In the genomic region with DNA sequence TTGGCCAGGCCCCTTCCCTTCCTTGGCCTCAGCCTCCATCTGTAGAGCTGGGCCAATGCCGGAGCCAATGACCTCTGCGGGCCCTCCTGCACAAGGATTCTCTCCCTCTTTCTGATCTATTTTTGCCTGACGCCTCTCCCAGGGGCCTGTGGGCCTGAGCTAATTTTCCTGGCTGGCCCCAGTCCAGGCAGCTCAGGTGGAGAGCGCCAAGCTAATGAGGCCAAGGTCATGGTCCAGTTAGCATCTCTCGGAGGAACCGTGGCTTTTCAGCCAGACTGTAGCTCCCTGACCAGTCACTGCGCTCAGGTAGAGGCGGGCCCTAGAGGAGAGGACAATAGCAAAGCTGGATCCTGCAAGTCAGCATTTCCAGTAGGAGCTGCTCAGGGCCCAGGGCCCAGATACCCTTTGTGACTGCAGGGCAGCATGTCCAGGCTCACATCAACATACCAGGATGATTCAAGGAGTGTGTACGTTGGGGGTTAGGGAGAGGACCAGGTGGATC, we compare ENCODE assay signal across 1 cellular context.
TF ChIP-seq lines count a peak whose summit lies in the region.

No MANE protein-coding gene starts in this region.

TF ChIP-seq in GM23338, 12 proteins besides CTCF, POLR2A, EP300 and RAD21:
- TF ChIP-seq, protein P1, sequence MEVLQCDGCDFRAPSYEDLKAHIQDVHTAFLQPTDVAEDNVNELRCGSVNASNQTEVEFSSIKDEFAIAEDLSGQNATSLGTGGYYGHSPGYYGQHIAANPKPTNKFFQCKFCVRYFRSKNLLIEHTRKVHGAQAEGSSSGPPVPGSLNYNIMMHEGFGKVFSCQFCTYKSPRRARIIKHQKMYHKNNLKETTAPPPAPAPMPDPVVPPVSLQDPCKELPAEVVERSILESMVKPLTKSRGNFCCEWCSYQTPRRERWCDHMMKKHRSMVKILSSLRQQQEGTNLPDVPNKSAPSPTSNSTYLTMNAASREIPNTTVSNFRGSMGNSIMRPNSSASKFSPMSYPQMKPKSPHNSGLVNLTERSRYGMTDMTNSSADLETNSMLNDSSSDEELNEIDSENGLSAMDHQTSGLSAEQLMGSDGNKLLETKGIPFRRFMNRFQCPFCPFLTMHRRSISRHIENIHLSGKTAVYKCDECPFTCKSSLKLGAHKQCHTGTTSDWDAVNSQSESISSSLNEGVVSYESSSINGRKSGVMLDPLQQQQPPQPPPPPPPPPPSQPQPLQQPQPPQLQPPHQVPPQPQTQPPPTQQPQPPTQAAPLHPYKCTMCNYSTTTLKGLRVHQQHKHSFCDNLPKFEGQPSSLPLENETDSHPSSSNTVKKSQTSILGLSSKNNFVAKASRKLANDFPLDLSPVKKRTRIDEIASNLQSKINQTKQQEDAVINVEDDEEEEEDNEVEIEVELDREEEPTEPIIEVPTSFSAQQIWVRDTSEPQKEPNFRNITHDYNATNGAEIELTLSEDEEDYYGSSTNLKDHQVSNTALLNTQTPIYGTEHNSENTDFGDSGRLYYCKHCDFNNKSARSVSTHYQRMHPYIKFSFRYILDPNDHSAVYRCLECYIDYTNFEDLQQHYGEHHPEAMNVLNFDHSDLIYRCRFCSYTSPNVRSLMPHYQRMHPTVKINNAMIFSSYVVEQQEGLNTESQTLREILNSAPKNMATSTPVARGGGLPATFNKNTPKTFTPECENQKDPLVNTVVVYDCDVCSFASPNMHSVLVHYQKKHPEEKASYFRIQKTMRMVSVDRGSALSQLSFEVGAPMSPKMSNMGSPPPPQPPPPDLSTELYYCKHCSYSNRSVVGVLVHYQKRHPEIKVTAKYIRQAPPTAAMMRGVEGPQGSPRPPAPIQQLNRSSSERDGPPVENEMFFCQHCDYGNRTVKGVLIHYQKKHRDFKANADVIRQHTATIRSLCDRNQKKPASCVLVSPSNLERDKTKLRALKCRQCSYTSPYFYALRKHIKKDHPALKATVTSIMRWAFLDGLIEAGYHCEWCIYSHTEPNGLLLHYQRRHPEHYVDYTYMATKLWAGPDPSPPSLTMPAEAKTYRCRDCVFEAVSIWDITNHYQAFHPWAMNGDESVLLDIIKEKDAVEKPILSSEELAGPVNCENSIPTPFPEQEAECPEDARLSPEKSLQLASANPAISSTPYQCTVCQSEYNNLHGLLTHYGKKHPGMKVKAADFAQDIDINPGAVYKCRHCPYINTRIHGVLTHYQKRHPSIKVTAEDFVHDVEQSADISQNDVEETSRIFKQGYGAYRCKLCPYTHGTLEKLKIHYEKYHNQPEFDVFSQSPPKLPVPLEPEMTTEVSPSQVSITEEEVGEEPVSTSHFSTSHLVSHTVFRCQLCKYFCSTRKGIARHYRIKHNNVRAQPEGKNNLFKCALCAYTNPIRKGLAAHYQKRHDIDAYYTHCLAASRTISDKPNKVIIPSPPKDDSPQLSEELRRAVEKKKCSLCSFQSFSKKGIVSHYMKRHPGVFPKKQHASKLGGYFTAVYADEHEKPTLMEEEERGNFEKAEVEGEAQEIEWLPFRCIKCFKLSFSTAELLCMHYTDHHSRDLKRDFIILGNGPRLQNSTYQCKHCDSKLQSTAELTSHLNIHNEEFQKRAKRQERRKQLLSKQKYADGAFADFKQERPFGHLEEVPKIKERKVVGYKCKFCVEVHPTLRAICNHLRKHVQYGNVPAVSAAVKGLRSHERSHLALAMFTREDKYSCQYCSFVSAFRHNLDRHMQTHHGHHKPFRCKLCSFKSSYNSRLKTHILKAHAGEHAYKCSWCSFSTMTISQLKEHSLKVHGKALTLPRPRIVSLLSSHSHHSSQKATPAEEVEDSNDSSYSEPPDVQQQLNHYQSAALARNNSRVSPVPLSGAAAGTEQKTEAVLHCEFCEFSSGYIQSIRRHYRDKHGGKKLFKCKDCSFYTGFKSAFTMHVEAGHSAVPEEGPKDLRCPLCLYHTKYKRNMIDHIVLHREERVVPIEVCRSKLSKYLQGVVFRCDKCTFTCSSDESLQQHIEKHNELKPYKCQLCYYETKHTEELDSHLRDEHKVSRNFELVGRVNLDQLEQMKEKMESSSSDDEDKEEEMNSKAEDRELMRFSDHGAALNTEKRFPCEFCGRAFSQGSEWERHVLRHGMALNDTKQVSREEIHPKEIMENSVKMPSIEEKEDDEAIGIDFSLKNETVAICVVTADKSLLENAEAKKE (CRISPR knock-in tag; IDR thresholded peaks at IDR 0.05) = no peak
- TF ChIP-seq JUNB (IDR thresholded peaks at IDR 0.05; ENCODE audit: unreplicated experiment) (no peak), ZNF331 (CRISPR knock-in tag; IDR thresholded peaks at IDR 0.05; ENCODE audit: low read depth) (no peak), CREB1 (CRISPR knock-in tag; IDR thresholded peaks at IDR 0.05; ENCODE audit: low read depth) (no peak), ETS1 (IDR thresholded peaks at IDR 0.05) (no peak), STAT1 (IDR thresholded peaks at IDR 0.05; ENCODE audit: unreplicated experiment) (no peak), NANOG (IDR thresholded peaks at IDR 0.05; ENCODE audit: borderline replicate concordance) (no peak), ZNF114 (CRISPR knock-in tag; IDR thresholded peaks at IDR 0.05) (no peak), POLR2AphosphoS5 (IDR thresholded peaks at IDR 0.05; ENCODE audit: low read depth) (no peak), EZH2 (IDR thresholded peaks at IDR 0.05; ENCODE audit: low read depth, unreplicated experiment) (no peak), REST (IDR thresholded peaks at IDR 0.05; ENCODE audit: unreplicated experiment) (no peak), EZH2phosphoT487 (IDR thresholded peaks at IDR 0.05; ENCODE audit: unreplicated experiment) (no peak)
TF ChIP-seq in GM23338: peak in this region for 0.
